In genomic region chr2:69601179-69601612, GRCh38 we compare ENCODE assay signal across 1 cellular context.
TF ChIP-seq lines count a peak whose summit lies in the region.

No MANE protein-coding gene starts in this region.

TF ChIP-seq in K562, 482 proteins besides CTCF, POLR2A, EP300 and RAD21 (continued from another document and continues in another):
- TF ChIP-seq IRF9 (tag; IDR thresholded peaks at IDR 0.05) (no peak), KLF16 (IDR thresholded peaks at IDR 0.05) (peak; percentile 56; the same call in 1 of the 2 replicates), ESRRA (IDR thresholded peaks at IDR 0.05; ENCODE audit: borderline replicate concordance, low read depth) (no peak), ARID2 (IDR thresholded peaks at IDR 0.05) (no peak), FOXO4 (CRISPR knock-in tag; IDR thresholded peaks at IDR 0.05) (no peak), CLOCK (CRISPR knock-in tag; IDR thresholded peaks at IDR 0.05; ENCODE audit: borderline replicate concordance) (no peak), HLTF (IDR thresholded peaks at IDR 0.05) (no peak), KLF10 (CRISPR knock-in tag; IDR thresholded peaks at IDR 0.05) (no peak), NELFE (IDR thresholded peaks at IDR 0.05; ENCODE audit: insufficient read depth, insufficient read length) (no peak), ZNF644 (tag; IDR thresholded peaks at IDR 0.05; ENCODE audit: low read depth) (no peak), THRA (IDR thresholded peaks at IDR 0.05) (no peak), SRSF7 (optimal IDR thresholded peaks at IDR 0.05; ENCODE audit: low read depth, low read length) (no peak), RNF219 (CRISPR knock-in tag; IDR thresholded peaks at IDR 0.05) (no peak), ZNF277 (CRISPR knock-in tag; IDR thresholded peaks at IDR 0.05; ENCODE audit: borderline replicate concordance) (no peak), ZNF444 (CRISPR knock-in tag; IDR thresholded peaks at IDR 0.05) (no peak), DDX20 (tag; IDR thresholded peaks at IDR 0.05; ENCODE audit: low read depth) (no peak), MBD1 (CRISPR knock-in tag; IDR thresholded peaks at IDR 0.05) (no peak), CHD4 (IDR thresholded peaks at IDR 0.05; ENCODE audit: insufficient read depth, insufficient replicate concordance, low read depth, low read length, poor library complexity, severe bottlenecking) (no peak), MAFF (IDR thresholded peaks at IDR 0.05; ENCODE audit: low read length) (peak; percentile 81; the same call in 1 of the 2 replicates), SMAD3 (CRISPR knock-in tag; conservative IDR thresholded peaks at IDR 0.05) (no peak), PHB (CRISPR knock-in tag; IDR thresholded peaks at IDR 0.05) (no peak), DEAF1 (CRISPR knock-in tag; IDR thresholded peaks at IDR 0.05) (no peak), ZNF232 (CRISPR knock-in tag; IDR thresholded peaks at IDR 0.05) (no peak), ZFX (CRISPR knock-in tag; IDR thresholded peaks at IDR 0.05) (no peak), TFAM (CRISPR knock-in tag; conservative IDR thresholded peaks at IDR 0.05) (no peak), PML (IDR thresholded peaks at IDR 0.05; ENCODE audit: low read length) (peak; percentile 66), AFF4 (CRISPR knock-in tag; IDR thresholded peaks at IDR 0.05) (no peak), DACH1 (IDR thresholded peaks at IDR 0.05; ENCODE audit: partially characterized antibody) (no peak), ZC3H8 (IDR thresholded peaks at IDR 0.05) (no peak), PKNOX1 (IDR thresholded peaks at IDR 0.05) (peak; percentile 43), ZNF609 (CRISPR knock-in tag; IDR thresholded peaks at IDR 0.05; ENCODE audit: borderline replicate concordance) (no peak), ZNF785 (CRISPR knock-in tag; IDR thresholded peaks at IDR 0.05) (no peak)
